ENCODE assay signal across 1 cellular context in genomic region chr2:190334479-190335224, GRCh38.
A peak's percentile ranks its signal among the peaks of the same experiment; 100 is the strongest.
TF ChIP-seq lines count a peak whose summit lies in the region.

No MANE protein-coding gene starts in this region.

TF ChIP-seq in K562, 482 proteins besides CTCF, POLR2A, EP300 and RAD21 (continued from another document):
- no peak for TF ChIP-seq TARDBP (IDR thresholded peaks at IDR 0.05)
- TF ChIP-seq TCF3 (CRISPR knock-in tag; IDR thresholded peaks at IDR 0.05), result peak; percentile 36
- TF ChIP-seq KDM5B (IDR thresholded peaks at IDR 0.05; ENCODE audit: insufficient replicate concordance, low read depth, low read length), result peak; percentile 54
- TF ChIP-seq HMG20A (CRISPR knock-in tag; conservative IDR thresholded peaks at IDR 0.05), result no peak
- no peak for TF ChIP-seq NUFIP1 (IDR thresholded peaks at IDR 0.05; ENCODE audit: partially characterized antibody)
- TF ChIP-seq MAFG (tag; conservative IDR thresholded peaks at IDR 0.05), result no peak
- no peak for TF ChIP-seq ID3 (CRISPR knock-in tag; IDR thresholded peaks at IDR 0.05)
- 0 out of 2 replicates have a peak, but pooled peaks have one; percentile 34 for TF ChIP-seq ID3 (tag; IDR thresholded peaks at IDR 0.05)
- TF ChIP-seq ZNF174 (CRISPR knock-in tag; IDR thresholded peaks at IDR 0.05), result no peak
- no peak for TF ChIP-seq HMGXB4 (CRISPR knock-in tag; IDR thresholded peaks at IDR 0.05)
- TF ChIP-seq NRF1 (conservative IDR thresholded peaks at IDR 0.05 in 1 of 2, IDR thresholded peaks at IDR 0.05 in 1 of 2), result no peak
- peak in 1 of 2 experiments; percentile 27 for TF ChIP-seq AFF1 (IDR thresholded peaks at IDR 0.05; ENCODE audit: low read depth in 1 of 2, partially characterized antibody in 2 of 2)
- TF ChIP-seq HSF4 (CRISPR knock-in tag; IDR thresholded peaks at IDR 0.05; ENCODE audit: borderline replicate concordance), result no peak
- no peak for TF ChIP-seq GABPA (tag; conservative IDR thresholded peaks at IDR 0.05; ENCODE audit: low read depth)
- no peak for TF ChIP-seq ZNF134 (CRISPR knock-in tag; conservative IDR thresholded peaks at IDR 0.05)
- TF ChIP-seq GATAD2A (IDR thresholded peaks at IDR 0.05), result peak; percentile 46; the same call in 1 of the 2 replicates
